1 cellular context compared by ENCODE assay signal in the genomic region with DNA sequence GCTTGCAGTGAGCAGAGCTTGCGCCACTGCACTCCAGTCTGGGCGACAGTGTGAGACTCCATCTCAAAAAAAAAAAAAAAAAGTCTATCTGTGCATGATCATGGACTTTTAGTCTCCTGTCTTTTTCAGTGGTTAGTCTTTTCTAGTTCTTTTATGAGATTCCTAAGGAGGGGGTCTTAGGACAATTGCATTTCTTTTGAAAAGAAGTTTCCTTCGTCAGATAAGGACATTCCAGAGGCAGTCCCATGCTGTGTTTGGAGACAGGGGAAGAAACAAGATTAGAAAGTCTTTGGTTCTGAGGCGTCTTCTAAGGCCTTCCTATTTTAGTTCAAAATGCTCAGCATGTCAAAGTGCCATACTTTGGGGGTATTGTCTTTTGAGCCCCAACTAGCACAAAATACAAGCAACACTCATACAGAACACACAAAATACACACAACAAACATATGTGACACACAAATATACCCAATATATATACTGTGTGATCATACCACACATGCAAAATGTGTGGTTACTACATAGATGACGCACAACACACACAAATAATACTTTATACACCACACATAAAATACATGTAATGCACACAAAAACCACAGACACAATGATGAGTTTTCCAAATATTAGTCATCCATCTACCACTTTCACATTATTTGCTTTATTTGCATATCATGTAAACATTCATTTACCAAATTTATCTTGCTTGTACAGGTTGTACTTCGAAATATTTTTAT.
TF ChIP-seq lines count a peak whose summit lies in the region.

No MANE protein-coding gene starts in this region.

TF ChIP-seq in GM12878, 131 proteins besides CTCF, POLR2A, EP300 and RAD21 (continued from another document):
- TF ChIP-seq, protein P1, sequence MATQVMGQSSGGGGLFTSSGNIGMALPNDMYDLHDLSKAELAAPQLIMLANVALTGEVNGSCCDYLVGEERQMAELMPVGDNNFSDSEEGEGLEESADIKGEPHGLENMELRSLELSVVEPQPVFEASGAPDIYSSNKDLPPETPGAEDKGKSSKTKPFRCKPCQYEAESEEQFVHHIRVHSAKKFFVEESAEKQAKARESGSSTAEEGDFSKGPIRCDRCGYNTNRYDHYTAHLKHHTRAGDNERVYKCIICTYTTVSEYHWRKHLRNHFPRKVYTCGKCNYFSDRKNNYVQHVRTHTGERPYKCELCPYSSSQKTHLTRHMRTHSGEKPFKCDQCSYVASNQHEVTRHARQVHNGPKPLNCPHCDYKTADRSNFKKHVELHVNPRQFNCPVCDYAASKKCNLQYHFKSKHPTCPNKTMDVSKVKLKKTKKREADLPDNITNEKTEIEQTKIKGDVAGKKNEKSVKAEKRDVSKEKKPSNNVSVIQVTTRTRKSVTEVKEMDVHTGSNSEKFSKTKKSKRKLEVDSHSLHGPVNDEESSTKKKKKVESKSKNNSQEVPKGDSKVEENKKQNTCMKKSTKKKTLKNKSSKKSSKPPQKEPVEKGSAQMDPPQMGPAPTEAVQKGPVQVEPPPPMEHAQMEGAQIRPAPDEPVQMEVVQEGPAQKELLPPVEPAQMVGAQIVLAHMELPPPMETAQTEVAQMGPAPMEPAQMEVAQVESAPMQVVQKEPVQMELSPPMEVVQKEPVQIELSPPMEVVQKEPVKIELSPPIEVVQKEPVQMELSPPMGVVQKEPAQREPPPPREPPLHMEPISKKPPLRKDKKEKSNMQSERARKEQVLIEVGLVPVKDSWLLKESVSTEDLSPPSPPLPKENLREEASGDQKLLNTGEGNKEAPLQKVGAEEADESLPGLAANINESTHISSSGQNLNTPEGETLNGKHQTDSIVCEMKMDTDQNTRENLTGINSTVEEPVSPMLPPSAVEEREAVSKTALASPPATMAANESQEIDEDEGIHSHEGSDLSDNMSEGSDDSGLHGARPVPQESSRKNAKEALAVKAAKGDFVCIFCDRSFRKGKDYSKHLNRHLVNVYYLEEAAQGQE (IDR thresholded peaks at IDR 0.05; ENCODE audit: low read depth, low read length): no peak
- TF ChIP-seq, protein P2, sequence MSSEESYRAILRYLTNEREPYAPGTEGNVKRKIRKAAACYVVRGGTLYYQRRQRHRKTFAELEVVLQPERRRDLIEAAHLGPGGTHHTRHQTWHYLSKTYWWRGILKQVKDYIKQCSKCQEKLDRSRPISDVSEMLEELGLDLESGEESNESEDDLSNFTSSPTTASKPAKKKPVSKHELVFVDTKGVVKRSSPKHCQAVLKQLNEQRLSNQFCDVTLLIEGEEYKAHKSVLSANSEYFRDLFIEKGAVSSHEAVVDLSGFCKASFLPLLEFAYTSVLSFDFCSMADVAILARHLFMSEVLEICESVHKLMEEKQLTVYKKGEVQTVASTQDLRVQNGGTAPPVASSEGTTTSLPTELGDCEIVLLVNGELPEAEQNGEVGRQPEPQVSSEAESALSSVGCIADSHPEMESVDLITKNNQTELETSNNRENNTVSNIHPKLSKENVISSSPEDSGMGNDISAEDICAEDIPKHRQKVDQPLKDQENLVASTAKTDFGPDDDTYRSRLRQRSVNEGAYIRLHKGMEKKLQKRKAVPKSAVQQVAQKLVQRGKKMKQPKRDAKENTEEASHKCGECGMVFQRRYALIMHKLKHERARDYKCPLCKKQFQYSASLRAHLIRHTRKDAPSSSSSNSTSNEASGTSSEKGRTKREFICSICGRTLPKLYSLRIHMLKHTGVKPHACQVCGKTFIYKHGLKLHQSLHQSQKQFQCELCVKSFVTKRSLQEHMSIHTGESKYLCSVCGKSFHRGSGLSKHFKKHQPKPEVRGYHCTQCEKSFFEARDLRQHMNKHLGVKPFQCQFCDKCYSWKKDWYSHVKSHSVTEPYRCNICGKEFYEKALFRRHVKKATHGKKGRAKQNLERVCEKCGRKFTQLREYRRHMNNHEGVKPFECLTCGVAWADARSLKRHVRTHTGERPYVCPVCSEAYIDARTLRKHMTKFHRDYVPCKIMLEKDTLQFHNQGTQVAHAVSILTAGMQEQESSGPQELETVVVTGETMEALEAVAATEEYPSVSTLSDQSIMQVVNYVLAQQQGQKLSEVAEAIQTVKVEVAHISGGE (CRISPR knock-in tag; IDR thresholded peaks at IDR 0.05): no peak
- TF ChIP-seq BHLHE40 (IDR thresholded peaks at IDR 0.05; ENCODE audit: borderline replicate concordance in 1 of 2, low read depth in 2 of 2, low read length in 1 of 2) (no peak), MTA2 (IDR thresholded peaks at IDR 0.05; ENCODE audit: low read depth) (peak; percentile 30; the same call in 1 of the 2 replicates), JUNB (IDR thresholded peaks at IDR 0.05) (peak; percentile 21; the same call in 1 of the 2 replicates), HDGF (IDR thresholded peaks at IDR 0.05) (no peak), ZNF24 (IDR thresholded peaks at IDR 0.05) (no peak), SUPT20H (IDR thresholded peaks at IDR 0.05; ENCODE audit: borderline replicate concordance, control insufficient read depth, low read depth, low read length) (no peak), RCOR1 (conservative IDR thresholded peaks at IDR 0.05; ENCODE audit: low read depth, low read length) (no peak), PBX3 (IDR thresholded peaks at IDR 0.05; ENCODE audit: insufficient replicate concordance, low read depth, low read length) (no peak), MYB (IDR thresholded peaks at IDR 0.05; ENCODE audit: borderline replicate concordance, low read depth, low read length) (no peak)
- TF ChIP-seq, protein P3, sequence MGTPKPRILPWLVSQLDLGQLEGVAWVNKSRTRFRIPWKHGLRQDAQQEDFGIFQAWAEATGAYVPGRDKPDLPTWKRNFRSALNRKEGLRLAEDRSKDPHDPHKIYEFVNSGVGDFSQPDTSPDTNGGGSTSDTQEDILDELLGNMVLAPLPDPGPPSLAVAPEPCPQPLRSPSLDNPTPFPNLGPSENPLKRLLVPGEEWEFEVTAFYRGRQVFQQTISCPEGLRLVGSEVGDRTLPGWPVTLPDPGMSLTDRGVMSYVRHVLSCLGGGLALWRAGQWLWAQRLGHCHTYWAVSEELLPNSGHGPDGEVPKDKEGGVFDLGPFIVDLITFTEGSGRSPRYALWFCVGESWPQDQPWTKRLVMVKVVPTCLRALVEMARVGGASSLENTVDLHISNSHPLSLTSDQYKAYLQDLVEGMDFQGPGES (IDR thresholded peaks at IDR 0.05): no peak
